In genomic region chr17:48030531-48030930, GRCh38 we compare ENCODE assay signal across 2 cellular contexts.
TF ChIP-seq lines count a peak whose summit lies in the region.

No MANE protein-coding gene starts in this region.

TF ChIP-seq in endothelial cell of umbilical vein, 7 proteins besides CTCF, POLR2A, EP300 and RAD21 (continued from another document):
- TF ChIP-seq, protein P1, sequence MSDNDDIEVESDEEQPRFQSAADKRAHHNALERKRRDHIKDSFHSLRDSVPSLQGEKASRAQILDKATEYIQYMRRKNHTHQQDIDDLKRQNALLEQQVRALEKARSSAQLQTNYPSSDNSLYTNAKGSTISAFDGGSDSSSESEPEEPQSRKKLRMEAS (IDR thresholded peaks at IDR 0.05; ENCODE audit: insufficient read depth, insufficient read length): no peak
- TF ChIP-seq GATA2 (IDR thresholded peaks at IDR 0.05; ENCODE audit: insufficient read depth, insufficient read length, low read depth, low read length) (no peak), POLR2AphosphoS5 (IDR thresholded peaks at IDR 0.05; ENCODE audit: insufficient read depth, low read depth, low read length) (no peak), JUN (IDR thresholded peaks at IDR 0.05; ENCODE audit: borderline replicate concordance, insufficient read depth, insufficient read length, low read depth) (no peak), MYC (IDR thresholded peaks at IDR 0.05; ENCODE audit: low read depth, low read length) (no peak)

TF ChIP-seq in SK-N-SH treated with all-trans-retinoic acid at 6 μM for 48 hours, 23 proteins besides CTCF, POLR2A, EP300 and RAD21:
- TF ChIP-seq, protein P2, sequence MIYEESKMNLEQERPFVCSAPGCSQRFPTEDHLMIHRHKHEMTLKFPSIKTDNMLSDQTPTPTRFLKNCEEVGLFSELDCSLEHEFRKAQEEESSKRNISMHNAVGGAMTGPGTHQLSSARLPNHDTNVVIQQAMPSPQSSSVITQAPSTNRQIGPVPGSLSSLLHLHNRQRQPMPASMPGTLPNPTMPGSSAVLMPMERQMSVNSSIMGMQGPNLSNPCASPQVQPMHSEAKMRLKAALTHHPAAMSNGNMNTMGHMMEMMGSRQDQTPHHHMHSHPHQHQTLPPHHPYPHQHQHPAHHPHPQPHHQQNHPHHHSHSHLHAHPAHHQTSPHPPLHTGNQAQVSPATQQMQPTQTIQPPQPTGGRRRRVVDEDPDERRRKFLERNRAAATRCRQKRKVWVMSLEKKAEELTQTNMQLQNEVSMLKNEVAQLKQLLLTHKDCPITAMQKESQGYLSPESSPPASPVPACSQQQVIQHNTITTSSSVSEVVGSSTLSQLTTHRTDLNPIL (CRISPR knock-in tag; IDR thresholded peaks at IDR 0.05; ENCODE audit: low read depth): no peak
- TF ChIP-seq SNAI2 (CRISPR knock-in tag; IDR thresholded peaks at IDR 0.05) (no peak), TOX (CRISPR knock-in tag; IDR thresholded peaks at IDR 0.05; ENCODE audit: borderline replicate concordance) (no peak), ZNF70 (CRISPR knock-in tag; IDR thresholded peaks at IDR 0.05) (no peak), ZNF565 (CRISPR knock-in tag; conservative IDR thresholded peaks at IDR 0.05; ENCODE audit: low read depth) (no peak), OSR1 (CRISPR knock-in tag; IDR thresholded peaks at IDR 0.05) (no peak), ZC3H10 (CRISPR knock-in tag; IDR thresholded peaks at IDR 0.05) (no peak), ZNF8 (CRISPR knock-in tag; IDR thresholded peaks at IDR 0.05) (no peak), RARB (CRISPR knock-in tag; IDR thresholded peaks at IDR 0.05) (no peak), POU6F1 (CRISPR knock-in tag; IDR thresholded peaks at IDR 0.05; ENCODE audit: borderline replicate concordance, low read depth) (no peak)
- TF ChIP-seq, protein P3, sequence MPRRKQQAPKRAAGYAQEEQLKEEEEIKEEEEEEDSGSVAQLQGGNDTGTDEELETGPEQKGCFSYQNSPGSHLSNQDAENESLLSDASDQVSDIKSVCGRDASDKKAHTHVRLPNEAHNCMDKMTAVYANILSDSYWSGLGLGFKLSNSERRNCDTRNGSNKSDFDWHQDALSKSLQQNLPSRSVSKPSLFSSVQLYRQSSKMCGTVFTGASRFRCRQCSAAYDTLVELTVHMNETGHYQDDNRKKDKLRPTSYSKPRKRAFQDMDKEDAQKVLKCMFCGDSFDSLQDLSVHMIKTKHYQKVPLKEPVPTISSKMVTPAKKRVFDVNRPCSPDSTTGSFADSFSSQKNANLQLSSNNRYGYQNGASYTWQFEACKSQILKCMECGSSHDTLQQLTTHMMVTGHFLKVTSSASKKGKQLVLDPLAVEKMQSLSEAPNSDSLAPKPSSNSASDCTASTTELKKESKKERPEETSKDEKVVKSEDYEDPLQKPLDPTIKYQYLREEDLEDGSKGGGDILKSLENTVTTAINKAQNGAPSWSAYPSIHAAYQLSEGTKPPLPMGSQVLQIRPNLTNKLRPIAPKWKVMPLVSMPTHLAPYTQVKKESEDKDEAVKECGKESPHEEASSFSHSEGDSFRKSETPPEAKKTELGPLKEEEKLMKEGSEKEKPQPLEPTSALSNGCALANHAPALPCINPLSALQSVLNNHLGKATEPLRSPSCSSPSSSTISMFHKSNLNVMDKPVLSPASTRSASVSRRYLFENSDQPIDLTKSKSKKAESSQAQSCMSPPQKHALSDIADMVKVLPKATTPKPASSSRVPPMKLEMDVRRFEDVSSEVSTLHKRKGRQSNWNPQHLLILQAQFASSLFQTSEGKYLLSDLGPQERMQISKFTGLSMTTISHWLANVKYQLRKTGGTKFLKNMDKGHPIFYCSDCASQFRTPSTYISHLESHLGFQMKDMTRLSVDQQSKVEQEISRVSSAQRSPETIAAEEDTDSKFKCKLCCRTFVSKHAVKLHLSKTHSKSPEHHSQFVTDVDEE (CRISPR knock-in tag; IDR thresholded peaks at IDR 0.05): no peak
- TF ChIP-seq, protein P4, sequence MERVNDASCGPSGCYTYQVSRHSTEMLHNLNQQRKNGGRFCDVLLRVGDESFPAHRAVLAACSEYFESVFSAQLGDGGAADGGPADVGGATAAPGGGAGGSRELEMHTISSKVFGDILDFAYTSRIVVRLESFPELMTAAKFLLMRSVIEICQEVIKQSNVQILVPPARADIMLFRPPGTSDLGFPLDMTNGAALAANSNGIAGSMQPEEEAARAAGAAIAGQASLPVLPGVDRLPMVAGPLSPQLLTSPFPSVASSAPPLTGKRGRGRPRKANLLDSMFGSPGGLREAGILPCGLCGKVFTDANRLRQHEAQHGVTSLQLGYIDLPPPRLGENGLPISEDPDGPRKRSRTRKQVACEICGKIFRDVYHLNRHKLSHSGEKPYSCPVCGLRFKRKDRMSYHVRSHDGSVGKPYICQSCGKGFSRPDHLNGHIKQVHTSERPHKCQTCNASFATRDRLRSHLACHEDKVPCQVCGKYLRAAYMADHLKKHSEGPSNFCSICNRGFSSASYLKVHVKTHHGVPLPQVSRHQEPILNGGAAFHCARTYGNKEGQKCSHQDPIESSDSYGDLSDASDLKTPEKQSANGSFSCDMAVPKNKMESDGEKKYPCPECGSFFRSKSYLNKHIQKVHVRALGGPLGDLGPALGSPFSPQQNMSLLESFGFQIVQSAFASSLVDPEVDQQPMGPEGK (CRISPR knock-in tag; IDR thresholded peaks at IDR 0.05; ENCODE audit: borderline replicate concordance): no peak
